ENCODE assay signal across 8 cellular contexts in genomic region chr12:12010277-12011031, GRCh38.
DNase-seq lines count a peak whose midpoint lies in the region; ATAC-seq, FAIRE-seq and TF ChIP-seq lines count a peak whose summit lies in the region.
"Had no signal": no experiment of that assay in that cellular context is flagged by ENCODE, and none has a peak within 500 bp of the region (broad histone marks: within the 10 kb centered on the region; RNA-seq: fewer than 3 reads in every experiment).

No MANE protein-coding gene starts in this region.

- H3K27ac ChIP-seq in adrenal gland (peak overlapping the region in 2 of 5 donors; percentile 62 to 85), kidney (ENCODE audit: low read depth in 2 of 2, low read length in 2 of 2) (peak overlapping the region in 1 of 2 donors; percentile 47)
- H3K27ac ChIP-seq: cardiac muscle cell had no signal

- ATAC-seq in GM18520 (IDR thresholded peaks at IDR 0.05; ENCODE audit: unreplicated experiment) (peak; percentile 33), HG02973 (IDR thresholded peaks at IDR 0.05; ENCODE audit: unreplicated experiment) (peak; percentile 54)

- H3K4me3 ChIP-seq in adrenal gland (no peak overlapping the region), kidney (ENCODE audit: low read length in 2 of 2) (peak overlapping the region; percentile 29 to 31)
- H3K4me3 ChIP-seq: cardiac muscle cell had no signal

- peak; percentile 92 for DNase-seq in SIG-M5 (lab: John Stamatoyannopoulos, UW)
- DNase-seq in adrenal gland, result peak; percentile 40 to 73 (median 57)
- DNase-seq in kidney, result no peak
- DNase-seq in stimulated activated CD4-positive, alpha-beta T cell treated with anti-CD3 and anti-CD28 coated beads, Interleukin-2, amount 100 ng/mL, for 48 hours, result peak; percentile 60 to 61
- DNase-seq in COR-L47 (lab: John Stamatoyannopoulos, UW), result no peak

- intact Hi-C loops in adrenal gland (cut with DNase I), result no loop called here
- intact Hi-C loops in kidney (cut with DNase I), result no loop called here

- no peak for TF ChIP-seq POLR2A in adrenal gland (IDR thresholded peaks at IDR 0.05)

- peaks cover 0 to 9% of the 10 kb centered on the region in 2 donors for H3K4me1 ChIP-seq in adrenal gland (replicated peaks in 1 of 2)
- H3K4me1 ChIP-seq in kidney (ENCODE audit: control insufficient read depth in 1 of 2, insufficient read depth in 1 of 2, low read depth in 1 of 2, low read length in 2 of 2), result peaks cover 0 to 6% of the 10 kb centered on the region in 2 donors

- H3K27me3 ChIP-seq in adrenal gland, result no peaks in the 10 kb centered on the region
- H3K27me3 ChIP-seq: cardiac muscle cell had no signal

- WGBS in adrenal gland, 4 donors, result 48 to 57% (median 54%) methylated on average over 12 to 18 of the region's 18 CpGs

- H3K36me3 ChIP-seq in adrenal gland (replicated peaks in 1 of 2) (no peaks in the 10 kb centered on the region), kidney (ENCODE audit: control insufficient read depth in 1 of 2, insufficient read depth in 2 of 2, low read length in 2 of 2) (no peaks in the 10 kb centered on the region)
- H3K36me3 ChIP-seq: cardiac muscle cell had no signal

- no peak for FAIRE-seq in kidney (lab: Jason Lieb, UNC)

- no peaks in the 10 kb centered on the region for H3K9me3 ChIP-seq in adrenal gland (replicated peaks in 1 of 3)
- H3K9me3 ChIP-seq in kidney (ENCODE audit: control insufficient read depth in 1 of 2, low read length in 2 of 2), result no peaks in the 10 kb centered on the region

- H3K9ac ChIP-seq in kidney (ENCODE audit: low read length in 2 of 2), result no peak overlapping the region

- TF ChIP-seq CTCF in adrenal gland (IDR thresholded peaks at IDR 0.05) (no peak), kidney (IDR thresholded peaks at IDR 0.05; ENCODE audit: borderline replicate concordance, extremely low read depth, insufficient read depth) (no peak)

Comparison
In these comparisons a context has a peak if more than half of its experiments do, and no peak if none do; other contexts are left out.
1. DNase-seq: peak in SIG-M5 (single experiment), adrenal gland (7 of 7) and stimulated activated CD4-positive, alpha-beta T cell treated with anti-CD3 and anti-CD28 coated beads, Interleukin-2, amount 100 ng/mL, for 48 hours (2 of 2); none in kidney (single experiment) and COR-L47 (single experiment).
2. H3K4me3 ChIP-seq: peak in kidney (2 of 2); none in adrenal gland (0 of 4).